17 cellular contexts compared by ENCODE assay signal in genomic region chr15:42104095-42104891, GRCh38. TPM values are rescaled to one million over a fixed set of nuclear protein-coding genes. Genes with fewer than 3 reads are reported as not detected.
DNase-seq lines count a peak whose midpoint lies in the region; ATAC-seq and TF ChIP-seq lines count a peak whose summit lies in the region.
"Had no signal": no experiment of that assay in that cellular context is flagged by ENCODE, and none has a peak within 500 bp of the region (broad histone marks: within the 10 kb centered on the region; RNA-seq: fewer than 3 reads in every experiment).

No MANE protein-coding gene starts in this region.

- no peaks in the 10 kb centered on the region for H3K36me3 Mint-ChIP-seq in immature natural killer cell
- H3K36me3 Mint-ChIP-seq: CD8-positive, alpha-beta memory T cell had no signal

- no peak for TF ChIP-seq POLR2A in sigmoid colon (IDR thresholded peaks at IDR 0.05)

- H3K36me3 ChIP-seq in BLaER1 (no peaks in the 10 kb centered on the region), sigmoid colon (no peaks in the 10 kb centered on the region)
- H3K36me3 ChIP-seq: BE2C, SJCRH30 had no signal

- TF ChIP-seq CTCF in fibroblast of pulmonary artery (IDR thresholded peaks at IDR 0.05; ENCODE audit: low read length, missing control alignments) (no peak), omental fat pad (IDR thresholded peaks at IDR 0.05) (no peak), sigmoid colon (IDR thresholded peaks at IDR 0.05) (no peak)

- H3K4me1 ChIP-seq in BLaER1: peaks cover 38% of the 10 kb centered on the region
- H3K4me1 ChIP-seq in sigmoid colon: no peaks in the 10 kb centered on the region
- H3K4me1 ChIP-seq: BE2C had no signal

- H3K4me1 Mint-ChIP-seq in immature natural killer cell: no peaks in the 10 kb centered on the region

- H3K9me3 ChIP-seq in BLaER1 (peaks cover under 1% of the 10 kb centered on the region; the same call in 1 of the 2 replicates), sigmoid colon (no peaks in the 10 kb centered on the region)
- H3K9me3 ChIP-seq: BE2C, SJCRH30 had no signal

- no peak overlapping the region for H3K9ac ChIP-seq in BLaER1

- no peak overlapping the region for H3K4me3 Mint-ChIP-seq in immature natural killer cell
- H3K4me3 Mint-ChIP-seq: CD8-positive, alpha-beta memory T cell had no signal

- DNase-seq in LHCN-M2 (ENCODE audit: low read depth): peak; percentile 11
- DNase-seq in fibroblast of pulmonary artery (ENCODE audit: low read depth): peak; percentile 55
- no peak for DNase-seq in omental fat pad (ENCODE audit: low spot score)
- DNase-seq in immature natural killer cell: no peak
- no peak for DNase-seq in sigmoid colon
- DNase-seq: BE2C; CD8-positive, alpha-beta memory T cell; H7; NCI-H1092 treated with DMSO at 0.1 percent for 48 hours; NCI-H187; NCI-H446 had no signal

- H3K9me3 Mint-ChIP-seq in immature natural killer cell: no peaks in the 10 kb centered on the region
- H3K9me3 Mint-ChIP-seq: CD8-positive, alpha-beta memory T cell had no signal

- intact Hi-C loops in sigmoid colon (cut with DNase I): no loop called here

- H3K27ac ChIP-seq in BLaER1 (no peak overlapping the region), sigmoid colon (no peak overlapping the region)
- H3K27ac ChIP-seq: RWPE1, SJCRH30 had no signal

- peak overlapping the region; percentile 41 for H3K4me2 ChIP-seq in BLaER1

- H3K4me3 ChIP-seq in BLaER1: no peak overlapping the region
- no peak overlapping the region for H3K4me3 ChIP-seq in fibroblast of pulmonary artery (replicated peaks; ENCODE audit: low read depth, low read length)
- H3K4me3 ChIP-seq in sigmoid colon: no peak overlapping the region
- H3K4me3 ChIP-seq: SJCRH30 had no signal

- peaks cover 2 to 10% (median 4%) of the 10 kb centered on the region in 3 donors for H3K27me3 Mint-ChIP-seq in immature natural killer cell (ENCODE audit: low read depth in 3 of 3)

- no peaks in the 10 kb centered on the region for H4K20me1 ChIP-seq in BLaER1

- H3K27me3 ChIP-seq in BLaER1 (no peaks in the 10 kb centered on the region; the same call in 1 of the 2 replicates), sigmoid colon (peaks cover 0 to 7% (median 0%) of the 10 kb centered on the region in 3 donors)
- H3K27me3 ChIP-seq: BE2C, SJCRH30 had no signal

- H3K27ac Mint-ChIP-seq in immature natural killer cell: no peak overlapping the region

- WGBS in sigmoid colon, 2 donors: 92 to 96% methylated on average over 11 of the region's 11 CpGs

- no peak for TF ChIP-seq EP300 in sigmoid colon (IDR thresholded peaks at IDR 0.05)

- peak; percentile 57 for ATAC-seq in omental fat pad (ENCODE audit: low FRiP score)
- no peak for ATAC-seq in GM19324 (IDR thresholded peaks at IDR 0.05; ENCODE audit: low FRiP score, unreplicated experiment)
- ATAC-seq in HG02623 (IDR thresholded peaks at IDR 0.05; ENCODE audit: unreplicated experiment): no peak

RNA-seq across cellular contexts. Expression of gene PLA2G4D, which starts 9.9 kb away (rescaled TPM):
- total RNA-seq in LHCN-M2 (2014; rRNA removed) (not detected in 2 replicates), omental fat pad (under 1 TPM in 1 of 4 donors, not detected in 3; 0.09 TPM), sigmoid colon (under 1 TPM in 1 of 4 donors, not detected in 3; 0.28 TPM)
- polyA plus RNA-seq in LHCN-M2 (2012): not detected
- polyA plus RNA-seq in immature natural killer cell (not detected), sigmoid colon (under 1 TPM in 2 of 3 donors, not detected in 1; under 0.01 to 0.31 TPM)
- total RNA-seq: CD8-positive, alpha-beta memory T cell; HT1080; SJCRH30 had no signal
- polyA plus RNA-seq: CD8-positive, alpha-beta memory T cell had no signal

RNA-seq across cellular contexts. Expression of gene PLA2G4F, which starts 52.1 kb away (rescaled TPM):
- not detected in 2 replicates for total RNA-seq in LHCN-M2 (2014; rRNA removed)
- not detected for polyA plus RNA-seq in LHCN-M2 (2012)
- total RNA-seq in omental fat pad: not detected
- not detected for polyA plus RNA-seq in immature natural killer cell
- under 1 TPM in 2 of 4 donors, not detected in 2; under 0.01 to 0.71 TPM for total RNA-seq in sigmoid colon
- polyA plus RNA-seq in sigmoid colon: 10 to 100 TPM in 2 of 3 donors, 1 to 10 TPM in 1; 7.2 to 28.8 (median 12.9) TPM
- total RNA-seq: CD8-positive, alpha-beta memory T cell; H7; HT1080; SJCRH30 had no signal
- polyA plus RNA-seq: CD8-positive, alpha-beta memory T cell had no signal

Comparison
In these comparisons a context has a peak if more than half of its experiments do, and no peak if none do; other contexts are left out.
1. DNase-seq: peak in LHCN-M2 (single experiment) and fibroblast of pulmonary artery (single experiment); none in omental fat pad (single experiment), immature natural killer cell (0 of 3) and sigmoid colon (single experiment).